In the genomic region with DNA sequence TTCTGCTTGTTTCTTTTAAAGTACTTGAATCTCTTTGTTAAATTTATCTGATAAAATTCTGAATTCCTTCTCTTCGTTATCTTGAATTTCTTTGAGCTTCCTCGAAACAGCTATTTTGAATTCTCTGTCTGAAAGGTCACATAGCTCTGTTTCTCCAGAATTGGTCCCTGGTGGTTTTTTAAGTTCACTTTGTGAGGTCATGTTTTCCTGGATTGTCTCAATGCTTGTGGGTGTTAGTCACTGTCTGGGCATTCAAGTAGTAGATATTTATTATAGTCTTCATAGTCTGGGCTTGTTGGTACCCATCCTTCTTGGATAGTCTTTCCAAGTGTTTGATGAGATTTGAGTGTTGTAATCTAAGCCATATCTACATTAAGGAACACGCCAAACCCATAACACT, we compare ENCODE assay signal across 14 cellular contexts.
DNase-seq lines count a peak whose midpoint lies in the region; ATAC-seq and TF ChIP-seq lines count a peak whose summit lies in the region.
"Had no signal": no experiment of that assay in that cellular context is flagged by ENCODE, and none has a peak within 500 bp of the region (broad histone marks: within the 10 kb centered on the region; RNA-seq: fewer than 3 reads in every experiment).

No MANE protein-coding gene starts in this region.

- H3K27me3 Mint-ChIP-seq in activated T-cell treated with anti-CD3 and anti-CD28 coated beads, Interleukin-2, amount 50 U/mL, for 24 hours, result no peaks in the 10 kb centered on the region
- no peaks in the 10 kb centered on the region for H3K27me3 Mint-ChIP-seq in T-helper 17 cell
- H3K27me3 Mint-ChIP-seq: natural killer cell treated with Interleukin-12 subunit alpha and Interleukin-12 subunit beta and Interleukin-15 and Interleukin-18, amount 100 ng/mL, for 72 hours had no signal

- H3K9me3 Mint-ChIP-seq in activated T-cell treated with anti-CD3 and anti-CD28 coated beads, Interleukin-2, amount 50 U/mL, for 24 hours, result peaks cover 25% of the 10 kb centered on the region

- peaks cover 3% of the 10 kb centered on the region for H3K9me3 ChIP-seq in T-helper 17 cell (ENCODE audit: control insufficient read depth, low read length, poor library complexity, severe bottlenecking)

- DNase-seq in AG08395 (ENCODE audit: low spot score), result peak; percentile 39
- peak; percentile 82 for DNase-seq in LHCN-M2 (ENCODE audit: low read depth)
- DNase-seq in cardiac fibroblast (ENCODE audit: low read depth in 2 of 2), result peak; percentile 84 to 97
- DNase-seq in kidney tubule cell (ENCODE audit: low spot score), result peak; percentile 85
- no peak for DNase-seq in activated T-cell treated with anti-CD3 and anti-CD28 coated beads, Interleukin-2, amount 50 U/mL, for 24 hours
- no peak for DNase-seq in stimulated activated CD4-positive, alpha-beta T cell treated with anti-CD3 and anti-CD28 coated beads, Interleukin-12 subunit alpha, Interleukin-12 subunit beta, amount 100 ng/mL, for 4 hours
- DNase-seq in GM10266 (ENCODE audit: extremely low spot score), result no peak
- DNase-seq in T-helper 17 cell, result no peak
- DNase-seq: AML-193, DMS79, MM.1S, NCI-H446, upper lobe of right lung had no signal

- no peaks in the 10 kb centered on the region for H3K36me3 Mint-ChIP-seq in activated T-cell treated with anti-CD3 and anti-CD28 coated beads, Interleukin-2, amount 50 U/mL, for 24 hours (ENCODE audit: low read depth)
- no peaks in the 10 kb centered on the region for H3K36me3 Mint-ChIP-seq in T-helper 17 cell (ENCODE audit: low read depth)

- H3K27ac Mint-ChIP-seq in activated T-cell treated with anti-CD3 and anti-CD28 coated beads, Interleukin-2, amount 50 U/mL, for 24 hours, result no peak overlapping the region
- H3K27ac Mint-ChIP-seq in T-helper 17 cell, result no peak overlapping the region
- H3K27ac Mint-ChIP-seq: natural killer cell treated with Interleukin-12 subunit alpha and Interleukin-12 subunit beta and Interleukin-15 and Interleukin-18, amount 100 ng/mL, for 72 hours had no signal

- no peak for ATAC-seq in T-helper 17 cell
- ATAC-seq: natural killer cell treated with Interleukin-12 subunit alpha and Interleukin-12 subunit beta and Interleukin-15 and Interleukin-18, amount 100 ng/mL, for 72 hours had no signal

- H3K4me3 Mint-ChIP-seq in activated T-cell treated with anti-CD3 and anti-CD28 coated beads, Interleukin-2, amount 50 U/mL, for 24 hours, result no peak overlapping the region
- no peak overlapping the region for H3K4me3 Mint-ChIP-seq in T-helper 17 cell
- H3K4me3 Mint-ChIP-seq: natural killer cell treated with Interleukin-12 subunit alpha and Interleukin-12 subunit beta and Interleukin-15 and Interleukin-18, amount 100 ng/mL, for 72 hours had no signal

- no peaks in the 10 kb centered on the region for H3K4me1 Mint-ChIP-seq in activated T-cell treated with anti-CD3 and anti-CD28 coated beads, Interleukin-2, amount 50 U/mL, for 24 hours (ENCODE audit: low read depth)
- no peaks in the 10 kb centered on the region for H3K4me1 Mint-ChIP-seq in T-helper 17 cell

- TF ChIP-seq CTCF in cardiac fibroblast (IDR thresholded peaks at IDR 0.05; ENCODE audit: low read depth, low read length) (no peak), GM10266 (IDR thresholded peaks at IDR 0.05; ENCODE audit: control insufficient read depth, insufficient read depth, low read depth, missing control alignments) (no peak)

- H3K4me3 ChIP-seq in cardiac fibroblast (replicated peaks in 1 of 2; ENCODE audit: low read depth in 2 of 2, low read length in 2 of 2), result no peak overlapping the region
- H3K4me3 ChIP-seq: upper lobe of right lung had no signal

Comparison
In these comparisons a context has a peak if more than half of its experiments do, and no peak if none do; other contexts are left out.
1. DNase-seq: peak in AG08395 (single experiment), LHCN-M2 (single experiment), cardiac fibroblast (2 of 2) and kidney tubule cell (single experiment); none in activated T-cell treated with anti-CD3 and anti-CD28 coated beads, Interleukin-2, amount 50 U/mL, for 24 hours (single experiment), stimulated activated CD4-positive, alpha-beta T cell treated with anti-CD3 and anti-CD28 coated beads, Interleukin-12 subunit alpha, Interleukin-12 subunit beta, amount 100 ng/mL, for 4 hours (single experiment), GM10266 (single experiment) and T-helper 17 cell (0 of 3).